Comparison of ENCODE assay signal across 2 cellular contexts in the genomic region with DNA sequence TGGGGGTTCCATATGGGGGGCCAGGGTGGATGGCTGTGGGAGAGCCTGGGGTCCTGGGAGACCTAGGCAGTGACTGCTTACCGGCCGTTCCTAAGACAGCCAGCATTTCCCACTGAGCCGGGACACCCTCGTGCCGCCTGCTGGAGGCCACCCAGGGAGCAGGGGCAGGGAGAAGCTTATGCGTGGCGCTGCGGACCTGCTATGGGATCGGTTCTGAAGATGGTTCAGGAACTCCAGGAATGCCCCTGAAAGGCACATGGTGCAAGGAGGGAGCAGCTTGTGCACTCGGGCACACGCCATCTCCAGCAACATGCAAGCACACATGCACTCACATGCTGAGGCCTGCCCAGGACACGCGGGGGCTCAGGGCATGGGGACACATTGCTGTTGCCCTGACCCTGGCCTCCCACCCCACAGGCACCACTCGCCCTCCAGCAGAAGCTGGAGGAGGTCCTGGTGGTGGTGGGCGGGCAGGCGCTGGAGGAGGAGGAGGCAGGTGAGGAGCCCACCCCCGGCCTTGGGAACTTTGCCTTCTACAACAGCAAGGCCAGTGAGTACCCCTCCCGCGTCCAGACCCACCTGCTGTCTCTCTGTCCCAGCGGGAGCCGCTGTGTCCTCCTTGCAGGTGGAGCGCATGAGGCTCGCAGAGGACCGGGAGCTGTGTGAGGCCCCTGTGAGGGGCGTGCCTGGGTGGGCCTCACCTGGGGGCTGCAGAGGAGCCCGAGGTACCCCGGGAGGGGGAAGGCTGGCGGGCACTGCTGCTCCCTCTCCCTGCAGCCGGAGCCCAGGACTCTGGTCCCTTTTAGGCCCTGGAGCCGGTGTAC.
TF ChIP-seq lines count a peak whose summit lies in the region.

No MANE protein-coding gene starts in this region.

TF ChIP-seq in IMR-90, 13 proteins besides CTCF, POLR2A, EP300 and RAD21:
- TF ChIP-seq SMC3 (IDR thresholded peaks at IDR 0.05; ENCODE audit: low read depth, low read length), result no peak
- TF ChIP-seq FOS (IDR thresholded peaks at IDR 0.05; ENCODE audit: low read depth, low read length), result no peak
- no peak for TF ChIP-seq NFE2L2 (IDR thresholded peaks at IDR 0.05; ENCODE audit: low read depth, low read length)
- TF ChIP-seq, protein P1, sequence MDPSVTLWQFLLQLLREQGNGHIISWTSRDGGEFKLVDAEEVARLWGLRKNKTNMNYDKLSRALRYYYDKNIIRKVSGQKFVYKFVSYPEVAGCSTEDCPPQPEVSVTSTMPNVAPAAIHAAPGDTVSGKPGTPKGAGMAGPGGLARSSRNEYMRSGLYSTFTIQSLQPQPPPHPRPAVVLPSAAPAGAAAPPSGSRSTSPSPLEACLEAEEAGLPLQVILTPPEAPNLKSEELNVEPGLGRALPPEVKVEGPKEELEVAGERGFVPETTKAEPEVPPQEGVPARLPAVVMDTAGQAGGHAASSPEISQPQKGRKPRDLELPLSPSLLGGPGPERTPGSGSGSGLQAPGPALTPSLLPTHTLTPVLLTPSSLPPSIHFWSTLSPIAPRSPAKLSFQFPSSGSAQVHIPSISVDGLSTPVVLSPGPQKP (IDR thresholded peaks at IDR 0.05; ENCODE audit: borderline replicate concordance, low read depth, low read length), result no peak
- TF ChIP-seq, protein P2, sequence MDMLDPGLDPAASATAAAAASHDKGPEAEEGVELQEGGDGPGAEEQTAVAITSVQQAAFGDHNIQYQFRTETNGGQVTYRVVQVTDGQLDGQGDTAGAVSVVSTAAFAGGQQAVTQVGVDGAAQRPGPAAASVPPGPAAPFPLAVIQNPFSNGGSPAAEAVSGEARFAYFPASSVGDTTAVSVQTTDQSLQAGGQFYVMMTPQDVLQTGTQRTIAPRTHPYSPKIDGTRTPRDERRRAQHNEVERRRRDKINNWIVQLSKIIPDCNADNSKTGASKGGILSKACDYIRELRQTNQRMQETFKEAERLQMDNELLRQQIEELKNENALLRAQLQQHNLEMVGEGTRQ (IDR thresholded peaks at IDR 0.05; ENCODE audit: low read depth, low read length), result no peak

TF ChIP-seq in H1, 55 proteins besides CTCF, POLR2A, EP300 and RAD21:
- TF ChIP-seq, protein P3, sequence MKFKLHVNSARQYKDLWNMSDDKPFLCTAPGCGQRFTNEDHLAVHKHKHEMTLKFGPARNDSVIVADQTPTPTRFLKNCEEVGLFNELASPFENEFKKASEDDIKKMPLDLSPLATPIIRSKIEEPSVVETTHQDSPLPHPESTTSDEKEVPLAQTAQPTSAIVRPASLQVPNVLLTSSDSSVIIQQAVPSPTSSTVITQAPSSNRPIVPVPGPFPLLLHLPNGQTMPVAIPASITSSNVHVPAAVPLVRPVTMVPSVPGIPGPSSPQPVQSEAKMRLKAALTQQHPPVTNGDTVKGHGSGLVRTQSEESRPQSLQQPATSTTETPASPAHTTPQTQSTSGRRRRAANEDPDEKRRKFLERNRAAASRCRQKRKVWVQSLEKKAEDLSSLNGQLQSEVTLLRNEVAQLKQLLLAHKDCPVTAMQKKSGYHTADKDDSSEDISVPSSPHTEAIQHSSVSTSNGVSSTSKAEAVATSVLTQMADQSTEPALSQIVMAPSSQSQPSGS (IDR thresholded peaks at IDR 0.05; ENCODE audit: low read length), result no peak
- TF ChIP-seq ASH2L (IDR thresholded peaks at IDR 0.05; ENCODE audit: low read length) (no peak), TBP (IDR thresholded peaks at IDR 0.05; ENCODE audit: low read depth, low read length) (no peak), SIX5 (IDR thresholded peaks at IDR 0.05; ENCODE audit: low read depth, low read length) (no peak), GTF2F1 (IDR thresholded peaks at IDR 0.05; ENCODE audit: borderline replicate concordance, low read depth, low read length) (no peak)
- TF ChIP-seq, protein P4, sequence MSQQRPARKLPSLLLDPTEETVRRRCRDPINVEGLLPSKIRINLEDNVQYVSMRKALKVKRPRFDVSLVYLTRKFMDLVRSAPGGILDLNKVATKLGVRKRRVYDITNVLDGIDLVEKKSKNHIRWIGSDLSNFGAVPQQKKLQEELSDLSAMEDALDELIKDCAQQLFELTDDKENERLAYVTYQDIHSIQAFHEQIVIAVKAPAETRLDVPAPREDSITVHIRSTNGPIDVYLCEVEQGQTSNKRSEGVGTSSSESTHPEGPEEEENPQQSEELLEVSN (IDR thresholded peaks at IDR 0.05), result no peak
